In the genomic region with DNA sequence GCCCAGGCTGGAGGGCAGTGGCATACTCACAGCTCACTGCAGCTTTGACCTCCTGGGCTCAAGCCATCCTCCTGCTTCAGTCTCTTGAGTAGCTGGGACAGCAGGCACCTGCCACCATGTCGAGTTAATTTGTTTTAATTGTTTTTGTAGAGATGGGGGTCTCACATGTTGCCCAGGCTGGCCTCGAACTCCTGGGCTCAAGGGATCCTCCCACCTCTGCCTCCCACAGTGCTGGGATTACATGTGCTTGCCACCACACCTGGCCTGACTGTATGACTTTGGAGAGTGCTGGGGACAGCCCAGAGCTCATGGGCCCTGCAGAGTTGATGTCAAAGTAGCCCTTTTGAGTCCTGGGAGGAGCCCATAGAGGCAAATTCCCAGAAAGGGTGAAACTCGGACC, we compare ENCODE assay signal across 20 cellular contexts. TPM values are rescaled to one million over a fixed set of nuclear protein-coding genes. Genes with fewer than 3 reads are reported as not detected.
"Had no signal": no experiment of that assay in that cellular context is flagged by ENCODE, and none has a peak within 500 bp of the region (broad histone marks: within the 10 kb centered on the region; RNA-seq: fewer than 3 reads in every experiment).

No MANE protein-coding gene starts in this region.

- H3K4me3 ChIP-seq: hepatocyte, spleen, thoracic aorta, vagina had no signal

- H3K4me3 Mint-ChIP-seq: activated naive CD4-positive, alpha-beta T cell treated with anti-CD3 and anti-CD28 coated beads, Interleukin-2, amount 10 ng/mL, durations not matched to agents 7 days and 5 days; activated T-cell treated with anti-CD3 and anti-CD28 coated beads, Interleukin-2, amount 50 U/mL, for 72 hours; dendritic cell treated with granulocyte-macrophage colony-stimulating factor and Interleukin-4, amounts not matched to agents 40 ng/mL and 50 ng/mL, for 4 days; immature natural killer cell; T-cell; T-helper 2 cell treated with Interferon-gamma antibody and Interleukin-4, amounts not matched to agents 5 μg/mL and 100 μg/mL, for 36 hours; type B pancreatic cell had no signal

- H3K36me3 Mint-ChIP-seq: activated naive CD4-positive, alpha-beta T cell treated with anti-CD3 and anti-CD28 coated beads, Interleukin-2, amount 10 ng/mL, durations not matched to agents 7 days and 5 days; immature natural killer cell; T-cell; type B pancreatic cell had no signal

- H3K27ac Mint-ChIP-seq: activated naive CD4-positive, alpha-beta T cell treated with anti-CD3 and anti-CD28 coated beads, Interleukin-2, amount 10 ng/mL, durations not matched to agents 7 days and 5 days; activated T-cell treated with anti-CD3 and anti-CD28 coated beads, Interleukin-2, amount 50 U/mL, for 72 hours; dendritic cell treated with granulocyte-macrophage colony-stimulating factor and Interleukin-4, amounts not matched to agents 40 ng/mL and 50 ng/mL, for 4 days; immature natural killer cell; T-cell; T-helper 2 cell treated with Interferon-gamma antibody and Interleukin-4, amounts not matched to agents 5 μg/mL and 100 μg/mL, for 36 hours; type B pancreatic cell had no signal

- H3K36me3 ChIP-seq: spleen, thoracic aorta, vagina had no signal

- H3K4me2 ChIP-seq: hepatocyte had no signal

- ATAC-seq: activated T-cell treated with anti-CD3 and anti-CD28 coated beads, Interleukin-2, amount 50 U/mL, for 72 hours; T-cell had no signal

- H3K27me3 ChIP-seq: hepatocyte, vagina had no signal

- H3K9me3 Mint-ChIP-seq: activated naive CD4-positive, alpha-beta T cell treated with anti-CD3 and anti-CD28 coated beads, Interleukin-2, amount 10 ng/mL, durations not matched to agents 7 days and 5 days; activated T-cell treated with anti-CD3 and anti-CD28 coated beads, Interleukin-2, amount 50 U/mL, for 72 hours; dendritic cell treated with granulocyte-macrophage colony-stimulating factor and Interleukin-4, amounts not matched to agents 40 ng/mL and 50 ng/mL, for 4 days; immature natural killer cell; T-cell; T-helper 2 cell treated with Interferon-gamma antibody and Interleukin-4, amounts not matched to agents 5 μg/mL and 100 μg/mL, for 36 hours; type B pancreatic cell had no signal

- H3K27ac ChIP-seq: hepatocyte, spleen, thoracic aorta, vagina had no signal

- H2AFZ ChIP-seq: hepatocyte had no signal

- H3K9me3 ChIP-seq: spleen, thoracic aorta, vagina had no signal

- DNase-seq: activated CD4-positive, alpha-beta T cell treated with anti-CD3 and anti-CD28 coated beads, Interleukin-2, amount 50 U/mL, for 4 hours; activated effector memory CD4-positive, alpha-beta T cell treated with anti-CD3 and anti-CD28 coated beads, Interleukin-2, amount 50 U/mL, for 16 hours; activated naive CD4-positive, alpha-beta T cell treated with anti-CD3 and anti-CD28 coated beads, Interleukin-2, amount 10 ng/mL, durations not matched to agents 7 days and 5 days; activated T-cell treated with anti-CD3 and anti-CD28 coated beads, Interleukin-2, amount 50 U/mL, for 72 hours; amygdala; caudate nucleus; effector CD4-positive, alpha-beta T cell; immature natural killer cell; kidney glomerular epithelial cell; occipital lobe; spleen; stimulated activated CD4-positive, alpha-beta T cell treated with anti-CD3 and anti-CD28 coated beads, Interleukin-4, amount 100 ng/mL, for 1 hour; stimulated activated naive CD4-positive, alpha-beta T cell had no signal

RNA-seq across cellular contexts. Expression of gene GJC2, which starts 59.9 kb away (rescaled TPM):
- polyA plus RNA-seq: immature natural killer cell had no signal
